14 cellular contexts compared by ENCODE assay signal in genomic region chr19:33294058-33294798, GRCh38. TPM values are rescaled to one million over a fixed set of nuclear protein-coding genes. Genes with fewer than 3 reads are reported as not detected.
DNase-seq lines count a peak whose midpoint lies in the region; ATAC-seq, FAIRE-seq and TF ChIP-seq lines count a peak whose summit lies in the region.
"Had no signal": no experiment of that assay in that cellular context is flagged by ENCODE, and none has a peak within 500 bp of the region (broad histone marks: within the 10 kb centered on the region; RNA-seq: fewer than 3 reads in every experiment).

No MANE protein-coding gene starts in this region.

- peak overlapping the region; percentile 47 for H2AFZ ChIP-seq in HepG2 (ENCODE audit: low read length)

- H3K27me3 ChIP-seq in RWPE2 (ENCODE audit: insufficient read depth, poor library complexity, severe bottlenecking) (no peaks in the 10 kb centered on the region), HepG2 (ENCODE audit: control insufficient read depth in 1 of 2, insufficient read depth in 2 of 2, low read length in 2 of 2) (no peaks in the 10 kb centered on the region), skeletal muscle satellite cell (ENCODE audit: control insufficient read depth, insufficient read depth, low read length) (peaks cover 29% of the 10 kb centered on the region), right cardiac atrium (ENCODE audit: control insufficient read depth, insufficient read depth) (no peaks in the 10 kb centered on the region)
- H3K27me3 ChIP-seq in CD4-positive, alpha-beta T cell (ENCODE audit: control insufficient read depth, insufficient read depth, low read length) = peaks cover 18% of the 10 kb centered on the region

- H3K36me3 ChIP-seq in RWPE2 (ENCODE audit: low read depth) = no peaks in the 10 kb centered on the region
- H3K36me3 ChIP-seq in HepG2 (replicated peaks in 1 of 2; ENCODE audit: control insufficient read depth in 1 of 2, insufficient read depth in 2 of 2, low read length in 2 of 2) = no peaks in the 10 kb centered on the region
- no peaks in the 10 kb centered on the region for H3K36me3 ChIP-seq in skeletal muscle satellite cell (ENCODE audit: insufficient read depth, low read length)
- H3K36me3 ChIP-seq: heart left ventricle, stomach had no signal

- H4K20me1 ChIP-seq in HepG2 (ENCODE audit: insufficient read depth, low read length) = no peaks in the 10 kb centered on the region

- H3K27ac ChIP-seq in RWPE2 (ENCODE audit: poor library complexity, severe bottlenecking) (peak overlapping the region; percentile 66), HepG2 (ENCODE audit: extremely low read length, insufficient read depth, low read length) (peak overlapping the region; percentile 91), right cardiac atrium (ENCODE audit: low read length) (no peak overlapping the region)
- no peak overlapping the region for H3K27ac ChIP-seq in CD4-positive, alpha-beta T cell (ENCODE audit: low read depth, low read length)

- peaks cover 5% of the 10 kb centered on the region for H3K79me2 ChIP-seq in HepG2 (ENCODE audit: insufficient read depth, low read length)

- ATAC-seq in RWPE2 (ENCODE audit: low read depth) = no peak
- ATAC-seq in HepG2 = no peak; the same call in 2 of the 3 replicates
- ATAC-seq in right cardiac atrium = no peak
- ATAC-seq in CD4-positive, alpha-beta T cell (ENCODE audit: poor library complexity) = no peak
- ATAC-seq: activated T-helper 17 cell treated with anti-CD3 and anti-CD28 coated beads, Interleukin-2, amount 50 U/mL, for 72 hours had no signal

- H3K27me3 Mint-ChIP-seq in CD4-positive, alpha-beta T cell = peaks cover 24% of the 10 kb centered on the region

- H3K4me3 Mint-ChIP-seq in CD4-positive, alpha-beta T cell = no peak overlapping the region
- H3K4me3 Mint-ChIP-seq: activated T-helper 17 cell treated with anti-CD3 and anti-CD28 coated beads, Interleukin-2, amount 50 U/mL, for 72 hours had no signal

- BruUV-seq in HepG2 (replicated peaks; lab: Mats Ljungman, UMichigan) = no TSS peak

- WGBS in HepG2 (ENCODE audit: low lambda C conversion rate) = 23% methylated on average over 12 of the region's 13 CpGs
- 67% methylated on average over 13 of the region's 13 CpGs for WGBS in right cardiac atrium

- no peak; a peak in 1 of 4 replicates for TF ChIP-seq POLR2A in HepG2 (IDR thresholded peaks at IDR 0.05; ENCODE audit: insufficient read depth in 1 of 2, low read depth in 2 of 2, low read length in 2 of 2)

- FAIRE-seq in HepG2 (lab: Jason Lieb, UNC) = no peak
- FAIRE-seq: small intestine had no signal

- H3K9ac ChIP-seq in HepG2 (ENCODE audit: insufficient read depth, low read depth, low read length) (peak overlapping the region; percentile 79), skeletal muscle satellite cell (ENCODE audit: low read depth, low read length) (no peak overlapping the region)

- H3K4me3 ChIP-seq in RWPE2 (ENCODE audit: severe bottlenecking) (no peak overlapping the region), HepG2 (replicated peaks in 1 of 3; ENCODE audit: insufficient read depth in 1 of 3, low read depth in 2 of 3, low read length in 3 of 3) (peak overlapping the region; percentile 21 to 69 (median 24); a peak in 5 of 6 replicates), skeletal muscle satellite cell (ENCODE audit: low read length) (no peak overlapping the region), right cardiac atrium (ENCODE audit: low read length) (no peak overlapping the region)
- H3K4me3 ChIP-seq: heart left ventricle, stomach had no signal

- H3K4me1 Mint-ChIP-seq in CD4-positive, alpha-beta T cell (ENCODE audit: low read depth) = no peaks in the 10 kb centered on the region
- H3K4me1 Mint-ChIP-seq: activated T-helper 17 cell treated with anti-CD3 and anti-CD28 coated beads, Interleukin-2, amount 50 U/mL, for 72 hours had no signal

- TF ChIP-seq CTCF in RWPE2 (IDR thresholded peaks at IDR 0.05; ENCODE audit: poor library complexity, severe bottlenecking) (no peak), HepG2 (CRISPR knock-in tag; IDR thresholded peaks at IDR 0.05) (no peak)
- no peak for TF ChIP-seq CTCF in CD4-positive, alpha-beta T cell (IDR thresholded peaks at IDR 0.05)

- DNase-seq in ELF-1 (ENCODE audit: low read depth, low spot score) (peak; percentile 80), RWPE2 (ENCODE audit: low spot score) (no peak), HepG2 (ENCODE audit: low spot score) (no peak), right cardiac atrium (no peak), NCI-H2081 treated with DMSO at 0.1 percent for 48 hours (lab: John Stamatoyannopoulos, UW) (no peak)
- DNase-seq in activated CD8-positive, alpha-beta memory T cell treated with anti-CD3 and anti-CD28 coated beads, Interleukin-2, amount 50 U/mL, for 48 hours = no peak
- no peak for DNase-seq in CD4-positive, alpha-beta T cell
- DNase-seq: activated CD4-positive, alpha-beta T cell treated with anti-CD3 and anti-CD28 coated beads, Interleukin-2, amount 50 U/mL, for 4 hours; DND-41; stomach had no signal

- intact Hi-C loops in HepG2 (cut with micrococcal nuclease; ENCODE audit: unreplicated experiment) (loop anchor here (2.0 kb wide), 1 partner anchor 45 kb away; no protein-coding TSS in a partner anchor), right cardiac atrium (cut with DNase I) (no loop called here)
- intact Hi-C loops in CD4-positive, alpha-beta T cell (cut with DNase I, micrococcal nuclease) = no loop called here

- in situ Hi-C loops in HepG2 (cut with HindIII; ENCODE audit: extremely low pct_ligation_motif_present, low pct_unique_long_range_greater_than_20kb) = no loop called here

- peaks cover under 1% of the 10 kb centered on the region for H3K9me3 ChIP-seq in RWPE2 (ENCODE audit: severe bottlenecking)
- no peaks in the 10 kb centered on the region for H3K9me3 ChIP-seq in HepG2 (ENCODE audit: low read length)
- H3K9me3 ChIP-seq in skeletal muscle satellite cell (replicated peaks; ENCODE audit: low read length) = no peaks in the 10 kb centered on the region
- H3K9me3 ChIP-seq in right cardiac atrium (ENCODE audit: control insufficient read depth, low read length) = no peaks in the 10 kb centered on the region
- peaks cover 8% of the 10 kb centered on the region for H3K9me3 ChIP-seq in CD4-positive, alpha-beta T cell (ENCODE audit: control insufficient read depth, low read length)

- CTCF ChIA-PET in HepG2 (lab: Yijun Ruan, JAX; ENCODE audit: low intra/inter-chr PET ratio, low total read pairs) = no interaction called here
- CTCF ChIA-PET in CD4-positive, alpha-beta T cell (lab: Charles Lee) = interaction anchor here (0.6 kb wide), 1 partner anchor 909 kb away, joined by 4 read pairs; no protein-coding TSS in a partner anchor

- H3K4me2 ChIP-seq in HepG2 (ENCODE audit: low read depth, low read length) (peak overlapping the region; percentile 99), skeletal muscle satellite cell (ENCODE audit: low read length) (peak overlapping the region; percentile 70)

- H3K4me1 ChIP-seq in RWPE2 (ENCODE audit: insufficient read depth, poor library complexity, severe bottlenecking) (peaks cover 49% of the 10 kb centered on the region), HepG2 (ENCODE audit: insufficient read depth, low read length) (peaks cover 100% of the 10 kb centered on the region), skeletal muscle satellite cell (ENCODE audit: control insufficient read depth, insufficient read depth, low read length) (peaks cover 22% of the 10 kb centered on the region), right cardiac atrium (ENCODE audit: control insufficient read depth, insufficient read depth, low read length) (no peaks in the 10 kb centered on the region)

- TF ChIP-seq EP300 in HepG2 (IDR thresholded peaks at IDR 0.05; ENCODE audit: low read depth in 2 of 2, low read length in 2 of 2) = no peak
- TF ChIP-seq EP300 in HepG2 (CRISPR knock-in tag; IDR thresholded peaks at IDR 0.05; ENCODE audit: borderline replicate concordance) = no peak

- POLR2A ChIA-PET in HepG2 (lab: Yijun Ruan, JAX) = interaction anchor here (0.7 to 15.1 kb wide), 7 partner anchors 9 to 109 kb away, joined by 3 to 380 read pairs (median 10); partner anchors contain the start of gene CEBPG
- POLR2A ChIA-PET in CD4-positive, alpha-beta T cell (lab: Charles Lee) = no interaction called here

- H3K27ac Mint-ChIP-seq in CD4-positive, alpha-beta T cell = no peak overlapping the region
- H3K27ac Mint-ChIP-seq: activated T-helper 17 cell treated with anti-CD3 and anti-CD28 coated beads, Interleukin-2, amount 50 U/mL, for 72 hours had no signal

- no peak for TF ChIP-seq RAD21 in HepG2 (CRISPR knock-in tag; IDR thresholded peaks at IDR 0.05)

- no peaks in the 10 kb centered on the region for H3K36me3 Mint-ChIP-seq in CD4-positive, alpha-beta T cell (ENCODE audit: low read depth)

- peaks cover under 1% of the 10 kb centered on the region for H3K9me3 Mint-ChIP-seq in CD4-positive, alpha-beta T cell

TF ChIP-seq in HepG2, 621 proteins besides CTCF, POLR2A, EP300 and RAD21 (continues in another document):
- 0 out of 2 replicates have a peak, but pooled peaks have one; percentile 24 for TF ChIP-seq EED (CRISPR knock-in tag; IDR thresholded peaks at IDR 0.05)

RNA-seq across cellular contexts. Expression of gene CEBPA, which starts 8.1 kb away (rescaled TPM):
- total RNA-seq in HepG2 (2016; rRNA removed; fragmentation: Illumina TruSeq; extraction: Trizol) (99.9 and 103 TPM in 2 replicates), right cardiac atrium (1 to 10 TPM; 2.1 to 5.2 (median 3.3) TPM)
- total RNA-seq in HepG2 (2016; cell fraction: cytosol; rRNA removed; fragmentation: Illumina TruSeq; extraction: Trizol; ENCODE audit: low read depth) = 28.5 and 32.0 TPM in 2 replicates
- 99.3 and 101 TPM in 2 replicates for total RNA-seq in HepG2 (2016; cell fraction: insoluble cytoplasmic fraction; rRNA removed; fragmentation: Illumina TruSeq; extraction: Trizol)
- 88.0 and 107 TPM in 2 replicates for total RNA-seq in HepG2 (2016; cell fraction: membrane; rRNA removed; fragmentation: Illumina TruSeq; extraction: Trizol)
- 47.4 and 51.4 TPM in 2 replicates for total RNA-seq in HepG2 (2016; cell fraction: nucleus; rRNA removed; fragmentation: Illumina TruSeq; extraction: Trizol)
- polyA plus RNA-seq in HepG2 (2011; rRNA removed) (24.8 and 35.0 TPM in 2 replicates), right cardiac atrium (8.7 TPM)
- 40.5 and 42.6 TPM in 2 replicates for polyA plus RNA-seq in HepG2 (2011; cell fraction: cytosol; rRNA removed)
- 17.3 and 19.3 TPM in 2 replicates for polyA plus RNA-seq in HepG2 (2011; cell fraction: nucleus; rRNA removed)
- 22.3 and 27.0 TPM in 2 replicates for polyA plus RNA-seq in HepG2 (2012)
- polyA plus RNA-seq in HepG2 (2016; cell fraction: cytosol; fragmentation: Illumina TruSeq; extraction: Trizol; ENCODE audit: low read depth) = 23.5 and 27.9 TPM in 2 replicates
- polyA plus RNA-seq in HepG2 (2016; cell fraction: insoluble cytoplasmic fraction; fragmentation: Illumina TruSeq; extraction: Trizol; ENCODE audit: low read depth) = 121 and 123 TPM in 2 replicates
- 68.7 and 77.8 TPM in 2 replicates for polyA plus RNA-seq in HepG2 (2016; cell fraction: membrane; fragmentation: Illumina TruSeq; extraction: Trizol; ENCODE audit: low read depth)
- polyA plus RNA-seq in HepG2 (2016; cell fraction: nucleus; fragmentation: Illumina TruSeq; extraction: Trizol; ENCODE audit: insufficient read depth, low read depth) = 76.4 and 86.3 TPM in 2 replicates
- polyA minus RNA-seq in HepG2 (2011; rRNA and poly(A)+ RNA removed; ENCODE audit: low replicate concordance) = 4.5 and 45.0 TPM in 2 replicates
- 25.4 and 32.4 TPM in 2 replicates for polyA minus RNA-seq in HepG2 (2011; cell fraction: cytosol; rRNA and poly(A)+ RNA removed)
- polyA minus RNA-seq in HepG2 (2011; cell fraction: nucleus; rRNA and poly(A)+ RNA removed) = 15.6 and 18.2 TPM in 2 replicates
- 0.44 and 0.51 TPM in 2 replicates for total RNA-seq in skeletal muscle satellite cell (2012; rRNA removed)
- 1 to 10 TPM in 1 of 2 experiments, under 1 TPM in 1; 0.84 to 1.4 TPM for total RNA-seq in CD4-positive, alpha-beta T cell

Comparison
In these comparisons a context has a peak if more than half of its experiments do, and no peak if none do; other contexts are left out.
1. H3K27ac ChIP-seq: peak in RWPE2 (single experiment) and HepG2 (single experiment); none in right cardiac atrium (single experiment) and CD4-positive, alpha-beta T cell (single experiment).
2. H3K4me3 ChIP-seq: peak in HepG2 (3 of 3); none in RWPE2 (single experiment), skeletal muscle satellite cell (single experiment) and right cardiac atrium (single experiment).
3. RNA of gene CEBPA, which starts 8.1 kb away (total RNA-seq): 28.5 to 107 TPM in HepG2; 2.1 to 5.2 TPM in right cardiac atrium and 0.84 to 1.4 TPM in CD4-positive, alpha-beta T cell; every median in the first group is over 4 times any median in the second.